In the genomic region with DNA sequence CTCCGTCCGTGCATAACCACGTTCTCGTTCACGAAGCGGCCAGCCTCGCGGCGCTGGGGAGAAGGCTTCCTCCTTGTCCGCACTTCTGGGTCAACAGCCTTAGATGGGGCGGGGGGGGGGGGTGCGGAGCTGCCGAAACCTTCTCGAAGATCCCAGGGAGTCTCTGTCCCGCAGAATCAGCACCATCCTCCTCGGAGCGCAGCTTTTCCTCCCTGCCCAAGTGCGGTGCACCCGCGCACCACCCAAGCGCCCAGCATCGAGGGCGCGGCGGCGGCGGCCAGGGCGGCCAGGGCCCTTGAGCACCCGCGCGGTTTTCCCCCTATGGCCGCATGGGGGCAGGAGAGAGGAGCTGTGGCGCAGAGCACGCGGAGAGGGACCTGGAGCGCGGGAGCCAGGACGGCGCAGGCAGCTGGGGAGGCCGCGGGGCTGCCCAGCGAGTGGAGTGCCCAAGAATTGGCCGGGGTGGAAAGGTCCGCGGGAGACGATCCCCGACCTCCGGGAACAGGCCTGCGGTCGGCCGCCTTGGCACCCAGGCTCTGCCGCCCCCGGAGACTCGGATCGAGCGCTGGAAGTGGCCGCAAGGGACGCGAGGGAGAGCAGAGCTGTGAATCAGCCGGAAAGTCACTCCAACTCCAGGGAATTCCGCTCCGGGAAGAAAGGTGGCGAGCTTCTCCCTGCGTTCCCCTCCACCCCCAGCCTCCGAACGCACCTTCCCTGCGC, we compare ENCODE assay signal across 1 cellular context.
TF ChIP-seq lines count a peak whose summit lies in the region.

No MANE protein-coding gene starts in this region.

TF ChIP-seq in HepG2, 621 proteins besides CTCF, POLR2A, EP300 and RAD21 (continued from another document and continues in another):
- no peak for TF ChIP-seq RFX5 (IDR thresholded peaks at IDR 0.05; ENCODE audit: low read depth, low read length)
- TF ChIP-seq JUNB (CRISPR knock-in tag; IDR thresholded peaks at IDR 0.05; ENCODE audit: borderline replicate concordance) = no peak
- TF ChIP-seq, protein P1, sequence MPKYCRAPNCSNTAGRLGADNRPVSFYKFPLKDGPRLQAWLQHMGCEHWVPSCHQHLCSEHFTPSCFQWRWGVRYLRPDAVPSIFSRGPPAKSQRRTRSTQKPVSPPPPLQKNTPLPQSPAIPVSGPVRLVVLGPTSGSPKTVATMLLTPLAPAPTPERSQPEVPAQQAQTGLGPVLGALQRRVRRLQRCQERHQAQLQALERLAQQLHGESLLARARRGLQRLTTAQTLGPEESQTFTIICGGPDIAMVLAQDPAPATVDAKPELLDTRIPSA (CRISPR knock-in tag; IDR thresholded peaks at IDR 0.05; ENCODE audit: borderline replicate concordance) = 0 out of 2 replicates have a peak, but pooled peaks have one; percentile 75
- TF ChIP-seq, protein P2, sequence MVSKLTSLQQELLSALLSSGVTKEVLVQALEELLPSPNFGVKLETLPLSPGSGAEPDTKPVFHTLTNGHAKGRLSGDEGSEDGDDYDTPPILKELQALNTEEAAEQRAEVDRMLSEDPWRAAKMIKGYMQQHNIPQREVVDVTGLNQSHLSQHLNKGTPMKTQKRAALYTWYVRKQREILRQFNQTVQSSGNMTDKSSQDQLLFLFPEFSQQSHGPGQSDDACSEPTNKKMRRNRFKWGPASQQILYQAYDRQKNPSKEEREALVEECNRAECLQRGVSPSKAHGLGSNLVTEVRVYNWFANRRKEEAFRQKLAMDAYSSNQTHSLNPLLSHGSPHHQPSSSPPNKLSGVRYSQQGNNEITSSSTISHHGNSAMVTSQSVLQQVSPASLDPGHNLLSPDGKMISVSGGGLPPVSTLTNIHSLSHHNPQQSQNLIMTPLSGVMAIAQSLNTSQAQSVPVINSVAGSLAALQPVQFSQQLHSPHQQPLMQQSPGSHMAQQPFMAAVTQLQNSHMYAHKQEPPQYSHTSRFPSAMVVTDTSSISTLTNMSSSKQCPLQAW (CRISPR knock-in tag; IDR thresholded peaks at IDR 0.05) = peak; percentile 90
- TF ChIP-seq, protein P3, sequence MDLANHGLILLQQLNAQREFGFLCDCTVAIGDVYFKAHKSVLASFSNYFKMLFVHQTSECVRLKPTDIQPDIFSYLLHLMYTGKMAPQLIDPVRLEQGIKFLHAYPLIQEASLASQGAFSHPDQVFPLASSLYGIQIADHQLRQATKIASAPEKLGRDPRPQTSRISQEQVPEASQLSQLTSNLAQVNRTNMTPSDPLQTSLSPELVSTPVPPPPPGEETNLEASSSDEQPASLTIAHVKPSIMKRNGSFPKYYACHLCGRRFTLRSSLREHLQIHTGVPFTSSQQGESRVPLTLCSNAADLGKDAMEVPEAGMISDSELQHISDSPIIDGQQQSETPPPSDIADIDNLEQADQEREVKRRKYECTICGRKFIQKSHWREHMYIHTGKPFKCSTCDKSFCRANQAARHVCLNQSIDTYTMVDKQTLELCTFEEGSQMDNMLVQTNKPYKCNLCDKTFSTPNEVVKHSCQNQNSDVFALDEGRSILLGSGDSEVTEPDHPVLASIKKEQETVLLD (CRISPR knock-in tag; IDR thresholded peaks at IDR 0.05; ENCODE audit: low read depth) = no peak
- no peak for TF ChIP-seq SCMH1 (CRISPR knock-in tag; IDR thresholded peaks at IDR 0.05; ENCODE audit: borderline replicate concordance)
- TF ChIP-seq DNMT3B (CRISPR knock-in tag; conservative IDR thresholded peaks at IDR 0.05) = no peak
- peak; percentile 87 for TF ChIP-seq ZNF33B (CRISPR knock-in tag; IDR thresholded peaks at IDR 0.05)
- TF ChIP-seq ZNF605 (CRISPR knock-in tag; IDR thresholded peaks at IDR 0.05) = peak; percentile 93
- TF ChIP-seq, protein P4, sequence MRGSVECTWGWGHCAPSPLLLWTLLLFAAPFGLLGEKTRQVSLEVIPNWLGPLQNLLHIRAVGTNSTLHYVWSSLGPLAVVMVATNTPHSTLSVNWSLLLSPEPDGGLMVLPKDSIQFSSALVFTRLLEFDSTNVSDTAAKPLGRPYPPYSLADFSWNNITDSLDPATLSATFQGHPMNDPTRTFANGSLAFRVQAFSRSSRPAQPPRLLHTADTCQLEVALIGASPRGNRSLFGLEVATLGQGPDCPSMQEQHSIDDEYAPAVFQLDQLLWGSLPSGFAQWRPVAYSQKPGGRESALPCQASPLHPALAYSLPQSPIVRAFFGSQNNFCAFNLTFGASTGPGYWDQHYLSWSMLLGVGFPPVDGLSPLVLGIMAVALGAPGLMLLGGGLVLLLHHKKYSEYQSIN (CRISPR knock-in tag; IDR thresholded peaks at IDR 0.05; ENCODE audit: borderline replicate concordance) = no peak
- TF ChIP-seq ZNF589 (CRISPR knock-in tag; conservative IDR thresholded peaks at IDR 0.05) = 0 out of 2 replicates have a peak, but pooled peaks have one; percentile 43
- no peak for TF ChIP-seq AKAP8 (CRISPR knock-in tag; IDR thresholded peaks at IDR 0.05)
- TF ChIP-seq ZKSCAN1 (IDR thresholded peaks at IDR 0.05; ENCODE audit: low read length) = no peak
- peak; percentile 53; the same call in 1 of the 2 replicates for TF ChIP-seq ZNF709 (CRISPR knock-in tag; IDR thresholded peaks at IDR 0.05)
- 0 out of 2 replicates have a peak, but pooled peaks have one; percentile 16 for TF ChIP-seq CEBPG (CRISPR knock-in tag; IDR thresholded peaks at IDR 0.05)
- peak; percentile 69; the same call in 1 of the 2 replicates for TF ChIP-seq KLF6 (CRISPR knock-in tag; IDR thresholded peaks at IDR 0.05)
- TF ChIP-seq, protein P5, sequence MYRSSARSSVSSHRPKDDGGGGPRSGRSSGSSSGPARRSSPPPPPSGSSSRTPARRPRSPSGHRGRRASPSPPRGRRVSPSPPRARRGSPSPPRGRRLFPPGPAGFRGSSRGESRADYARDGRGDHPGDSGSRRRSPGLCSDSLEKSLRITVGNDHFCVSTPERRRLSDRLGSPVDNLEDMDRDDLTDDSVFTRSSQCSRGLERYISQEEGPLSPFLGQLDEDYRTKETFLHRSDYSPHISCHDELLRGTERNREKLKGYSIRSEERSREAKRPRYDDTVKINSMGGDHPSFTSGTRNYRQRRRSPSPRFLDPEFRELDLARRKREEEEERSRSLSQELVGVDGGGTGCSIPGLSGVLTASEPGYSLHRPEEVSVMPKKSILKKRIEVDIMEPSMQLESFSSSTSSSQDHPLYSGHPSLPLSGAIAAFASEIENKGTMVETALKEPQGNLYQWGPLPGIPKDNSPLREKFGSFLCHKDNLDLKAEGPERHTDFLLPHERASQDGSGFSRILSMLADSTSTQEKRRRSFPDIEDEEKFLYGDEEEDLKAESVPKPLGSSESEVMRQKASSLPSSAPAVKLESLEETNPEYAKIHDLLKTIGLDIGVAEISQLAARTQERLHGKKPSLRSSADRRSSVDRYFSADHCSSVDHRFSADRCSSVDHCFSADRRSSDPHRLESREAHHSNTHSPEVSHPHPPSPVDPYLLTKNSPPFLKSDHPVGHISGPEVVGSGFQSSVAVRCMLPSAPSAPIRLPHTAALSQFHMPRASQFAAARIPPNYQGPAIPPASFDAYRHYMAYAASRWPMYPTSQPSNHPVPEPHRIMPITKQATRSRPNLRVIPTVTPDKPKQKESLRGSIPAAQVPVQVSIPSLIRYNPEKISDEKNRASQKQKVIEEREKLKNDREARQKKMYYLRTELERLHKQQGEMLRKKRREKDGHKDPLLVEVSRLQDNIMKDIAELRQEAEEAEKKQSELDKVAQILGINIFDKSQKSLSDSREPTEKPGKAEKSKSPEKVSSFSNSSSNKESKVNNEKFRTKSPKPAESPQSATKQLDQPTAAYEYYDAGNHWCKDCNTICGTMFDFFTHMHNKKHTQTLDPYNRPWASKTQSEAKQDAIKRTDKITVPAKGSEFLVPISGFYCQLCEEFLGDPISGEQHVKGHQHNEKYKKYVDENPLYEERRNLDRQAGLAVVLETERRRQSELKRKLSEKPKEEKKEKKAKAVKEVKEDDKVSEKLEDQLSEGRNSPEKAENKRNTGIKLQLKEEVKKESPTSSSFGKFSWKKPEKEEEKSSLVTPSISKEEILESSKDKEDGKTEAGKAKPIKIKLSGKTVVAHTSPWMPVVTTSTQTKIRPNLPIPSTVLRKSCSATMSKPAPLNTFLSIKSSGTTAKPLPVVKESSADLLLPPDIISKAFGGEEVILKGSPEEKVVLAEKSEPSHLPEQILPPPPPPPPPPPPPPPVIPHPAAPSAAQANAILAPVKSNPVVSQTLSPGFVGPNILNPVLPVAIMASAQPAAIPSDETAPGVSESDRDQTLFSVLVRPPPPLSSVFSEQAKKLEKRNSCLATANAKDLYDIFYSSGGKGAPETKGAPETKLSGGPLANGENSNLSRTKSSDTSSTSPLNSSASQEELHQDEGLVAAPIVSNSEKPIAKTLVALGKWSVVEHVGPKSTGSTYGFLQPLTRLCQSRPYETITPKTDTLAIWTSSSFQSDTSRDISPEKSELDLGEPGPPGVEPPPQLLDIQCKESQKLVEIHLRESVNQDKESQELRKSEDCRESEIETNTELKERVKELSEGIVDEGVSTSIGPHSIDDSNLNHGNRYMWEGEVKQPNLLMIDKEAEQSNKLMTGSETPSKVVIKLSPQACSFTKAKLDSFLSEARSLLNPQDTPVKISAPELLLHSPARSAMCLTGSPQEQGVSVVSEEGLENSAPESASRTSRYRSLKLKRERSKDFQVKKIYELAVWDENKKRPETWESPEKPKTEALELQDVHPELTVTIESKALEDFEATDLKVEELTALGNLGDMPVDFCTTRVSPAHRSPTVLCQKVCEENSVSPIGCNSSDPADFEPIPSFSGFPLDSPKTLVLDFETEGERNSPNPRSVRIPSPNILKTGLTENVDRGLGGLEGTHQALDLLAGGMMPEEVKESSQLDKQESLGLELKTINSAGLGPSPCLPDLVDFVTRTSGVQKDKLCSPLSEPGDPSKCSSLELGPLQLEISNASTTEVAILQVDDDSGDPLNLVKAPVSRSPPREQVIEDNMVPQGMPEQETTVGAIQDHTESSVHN (CRISPR knock-in tag; IDR thresholded peaks at IDR 0.05) = no peak
- TF ChIP-seq SETDB1 (CRISPR knock-in tag; IDR thresholded peaks at IDR 0.05; ENCODE audit: borderline replicate concordance) = no peak; the same call in 1 of the 2 replicates
- TF ChIP-seq SMYD3 (CRISPR knock-in tag; IDR thresholded peaks at IDR 0.05) = no peak
- TF ChIP-seq KLF12 (CRISPR knock-in tag; IDR thresholded peaks at IDR 0.05; ENCODE audit: borderline replicate concordance) = no peak
- TF ChIP-seq, protein P6, sequence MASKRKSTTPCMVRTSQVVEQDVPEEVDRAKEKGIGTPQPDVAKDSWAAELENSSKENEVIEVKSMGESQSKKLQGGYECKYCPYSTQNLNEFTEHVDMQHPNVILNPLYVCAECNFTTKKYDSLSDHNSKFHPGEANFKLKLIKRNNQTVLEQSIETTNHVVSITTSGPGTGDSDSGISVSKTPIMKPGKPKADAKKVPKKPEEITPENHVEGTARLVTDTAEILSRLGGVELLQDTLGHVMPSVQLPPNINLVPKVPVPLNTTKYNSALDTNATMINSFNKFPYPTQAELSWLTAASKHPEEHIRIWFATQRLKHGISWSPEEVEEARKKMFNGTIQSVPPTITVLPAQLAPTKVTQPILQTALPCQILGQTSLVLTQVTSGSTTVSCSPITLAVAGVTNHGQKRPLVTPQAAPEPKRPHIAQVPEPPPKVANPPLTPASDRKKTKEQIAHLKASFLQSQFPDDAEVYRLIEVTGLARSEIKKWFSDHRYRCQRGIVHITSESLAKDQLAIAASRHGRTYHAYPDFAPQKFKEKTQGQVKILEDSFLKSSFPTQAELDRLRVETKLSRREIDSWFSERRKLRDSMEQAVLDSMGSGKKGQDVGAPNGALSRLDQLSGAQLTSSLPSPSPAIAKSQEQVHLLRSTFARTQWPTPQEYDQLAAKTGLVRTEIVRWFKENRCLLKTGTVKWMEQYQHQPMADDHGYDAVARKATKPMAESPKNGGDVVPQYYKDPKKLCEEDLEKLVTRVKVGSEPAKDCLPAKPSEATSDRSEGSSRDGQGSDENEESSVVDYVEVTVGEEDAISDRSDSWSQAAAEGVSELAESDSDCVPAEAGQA (IDR thresholded peaks at IDR 0.05; ENCODE audit: low read depth) = no peak
- TF ChIP-seq, protein P6 (CRISPR knock-in tag; IDR thresholded peaks at IDR 0.05; ENCODE audit: borderline replicate concordance) = no peak
- TF ChIP-seq CC2D1A (CRISPR knock-in tag; IDR thresholded peaks at IDR 0.05) = no peak
- peak; percentile 84; the same call in 1 of the 2 replicates for TF ChIP-seq ZNF451 (CRISPR knock-in tag; IDR thresholded peaks at IDR 0.05)
- peak; percentile 74 for TF ChIP-seq KMT2A (CRISPR knock-in tag; IDR thresholded peaks at IDR 0.05)
- TF ChIP-seq ZNF333 (CRISPR knock-in tag; IDR thresholded peaks at IDR 0.05; ENCODE audit: borderline replicate concordance) = peak; percentile 59; the same call in 1 of the 2 replicates
- TF ChIP-seq JDP2 (CRISPR knock-in tag; IDR thresholded peaks at IDR 0.05; ENCODE audit: borderline replicate concordance) = no peak
- no peak for TF ChIP-seq ZNF335 (CRISPR knock-in tag; IDR thresholded peaks at IDR 0.05)
- TF ChIP-seq ZNF607 (CRISPR knock-in tag; IDR thresholded peaks at IDR 0.05; ENCODE audit: borderline replicate concordance) = peak; percentile 96
- TF ChIP-seq ZNF460 (CRISPR knock-in tag; IDR thresholded peaks at IDR 0.05; ENCODE audit: borderline replicate concordance) = no peak
- 0 out of 2 replicates have a peak, but pooled peaks have one; percentile 52 for TF ChIP-seq ZNF841 (CRISPR knock-in tag; IDR thresholded peaks at IDR 0.05; ENCODE audit: borderline replicate concordance)
- TF ChIP-seq ONECUT2 (CRISPR knock-in tag; IDR thresholded peaks at IDR 0.05) = no peak
- TF ChIP-seq ZSCAN30 (CRISPR knock-in tag; IDR thresholded peaks at IDR 0.05) = no peak
- peak; percentile 28; the same call in 1 of the 2 replicates for TF ChIP-seq ZBTB7B (CRISPR knock-in tag; IDR thresholded peaks at IDR 0.05)
- TF ChIP-seq PTBP1 (IDR thresholded peaks at IDR 0.05; ENCODE audit: low read depth, low read length, poor library complexity, severe bottlenecking) = no peak
- 0 out of 2 replicates have a peak, but pooled peaks have one; percentile 35 for TF ChIP-seq SMAD3 (CRISPR knock-in tag; IDR thresholded peaks at IDR 0.05)
- TF ChIP-seq CBX1 (IDR thresholded peaks at IDR 0.05; ENCODE audit: low read depth) = peak; percentile 87
- no peak for TF ChIP-seq NCOR1 (IDR thresholded peaks at IDR 0.05; ENCODE audit: borderline replicate concordance, low read length)
- TF ChIP-seq HNF4A (CRISPR knock-in tag; IDR thresholded peaks at IDR 0.05) = no peak
- TF ChIP-seq ZBTB3 (CRISPR knock-in tag; IDR thresholded peaks at IDR 0.05; ENCODE audit: borderline replicate concordance, low read depth) = no peak; the same call in 1 of the 2 replicates
- TF ChIP-seq NFIB (CRISPR knock-in tag; IDR thresholded peaks at IDR 0.05; ENCODE audit: borderline replicate concordance) = no peak
- peak; percentile 72; the same call in 1 of the 2 replicates for TF ChIP-seq ZNF776 (CRISPR knock-in tag; IDR thresholded peaks at IDR 0.05)
- peak; percentile 86 for TF ChIP-seq TBX2 (CRISPR knock-in tag; IDR thresholded peaks at IDR 0.05; ENCODE audit: borderline replicate concordance)
